Comparison of ENCODE assay signal across 3 cellular contexts in the genomic region with DNA sequence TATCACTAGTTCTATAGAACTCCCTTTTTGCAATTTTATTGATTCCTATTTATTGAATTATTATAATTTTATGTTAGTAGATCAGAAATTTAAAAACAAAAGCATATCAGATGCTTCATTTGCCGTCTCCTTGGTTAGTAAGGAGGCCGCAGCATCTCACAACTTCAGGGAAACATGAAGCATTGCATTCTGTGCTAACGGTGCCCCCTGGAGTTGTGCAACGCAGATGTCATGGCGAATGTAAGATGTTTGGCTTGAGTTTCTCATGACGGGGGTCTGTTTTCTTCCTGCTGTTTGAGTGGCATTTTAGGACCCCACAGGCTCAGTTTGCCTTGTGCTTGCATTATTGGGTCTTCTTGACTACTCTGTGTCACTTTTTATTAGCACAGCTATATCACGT.
A peak's percentile ranks its signal among the peaks of the same experiment; 100 is the strongest.
TF ChIP-seq lines count a peak whose summit lies in the region.

No MANE protein-coding gene starts in this region.

TF ChIP-seq in SK-N-SH, 30 proteins besides CTCF, POLR2A, EP300 and RAD21 (continued from another document):
- TF ChIP-seq, protein P1, sequence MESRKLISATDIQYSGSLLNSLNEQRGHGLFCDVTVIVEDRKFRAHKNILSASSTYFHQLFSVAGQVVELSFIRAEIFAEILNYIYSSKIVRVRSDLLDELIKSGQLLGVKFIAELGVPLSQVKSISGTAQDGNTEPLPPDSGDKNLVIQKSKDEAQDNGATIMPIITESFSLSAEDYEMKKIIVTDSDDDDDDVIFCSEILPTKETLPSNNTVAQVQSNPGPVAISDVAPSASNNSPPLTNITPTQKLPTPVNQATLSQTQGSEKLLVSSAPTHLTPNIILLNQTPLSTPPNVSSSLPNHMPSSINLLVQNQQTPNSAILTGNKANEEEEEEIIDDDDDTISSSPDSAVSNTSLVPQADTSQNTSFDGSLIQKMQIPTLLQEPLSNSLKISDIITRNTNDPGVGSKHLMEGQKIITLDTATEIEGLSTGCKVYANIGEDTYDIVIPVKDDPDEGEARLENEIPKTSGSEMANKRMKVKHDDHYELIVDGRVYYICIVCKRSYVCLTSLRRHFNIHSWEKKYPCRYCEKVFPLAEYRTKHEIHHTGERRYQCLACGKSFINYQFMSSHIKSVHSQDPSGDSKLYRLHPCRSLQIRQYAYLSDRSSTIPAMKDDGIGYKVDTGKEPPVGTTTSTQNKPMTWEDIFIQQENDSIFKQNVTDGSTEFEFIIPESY (IDR thresholded peaks at IDR 0.05; ENCODE audit: borderline replicate concordance, low read depth): no peak
- no peak for TF ChIP-seq RFX5 (IDR thresholded peaks at IDR 0.05; ENCODE audit: low read length)
- TF ChIP-seq SMC3 (IDR thresholded peaks at IDR 0.05; ENCODE audit: low read depth, low read length): 0 out of 2 replicates have a peak, but pooled peaks have one; percentile 13
- TF ChIP-seq, protein P2, sequence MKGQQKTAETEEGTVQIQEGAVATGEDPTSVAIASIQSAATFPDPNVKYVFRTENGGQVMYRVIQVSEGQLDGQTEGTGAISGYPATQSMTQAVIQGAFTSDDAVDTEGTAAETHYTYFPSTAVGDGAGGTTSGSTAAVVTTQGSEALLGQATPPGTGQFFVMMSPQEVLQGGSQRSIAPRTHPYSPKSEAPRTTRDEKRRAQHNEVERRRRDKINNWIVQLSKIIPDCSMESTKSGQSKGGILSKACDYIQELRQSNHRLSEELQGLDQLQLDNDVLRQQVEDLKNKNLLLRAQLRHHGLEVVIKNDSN (IDR thresholded peaks at IDR 0.05; ENCODE audit: borderline replicate concordance, low read depth): no peak
- no peak for TF ChIP-seq SIN3A (IDR thresholded peaks at IDR 0.05; ENCODE audit: borderline replicate concordance, low read depth, low read length)

TF ChIP-seq in SK-N-SH treated with all-trans-retinoic acid at 6 μM for 48 hours, 23 proteins besides CTCF, POLR2A, EP300 and RAD21:
- TF ChIP-seq GLIS3 (CRISPR knock-in tag; IDR thresholded peaks at IDR 0.05) (no peak), OSR1 (CRISPR knock-in tag; IDR thresholded peaks at IDR 0.05) (no peak), RARB (CRISPR knock-in tag; IDR thresholded peaks at IDR 0.05) (no peak), CSDC2 (CRISPR knock-in tag; IDR thresholded peaks at IDR 0.05) (no peak), TOX (CRISPR knock-in tag; IDR thresholded peaks at IDR 0.05; ENCODE audit: borderline replicate concordance) (no peak), ZNF70 (CRISPR knock-in tag; IDR thresholded peaks at IDR 0.05) (no peak), ZC3H10 (CRISPR knock-in tag; IDR thresholded peaks at IDR 0.05) (no peak), BACH2 (CRISPR knock-in tag; IDR thresholded peaks at IDR 0.05; ENCODE audit: borderline replicate concordance) (no peak), TCF4 (CRISPR knock-in tag; IDR thresholded peaks at IDR 0.05; ENCODE audit: borderline replicate concordance) (no peak), ZNF565 (CRISPR knock-in tag; conservative IDR thresholded peaks at IDR 0.05; ENCODE audit: low read depth) (no peak), ISL1 (CRISPR knock-in tag; IDR thresholded peaks at IDR 0.05) (no peak)
- TF ChIP-seq, protein P3, sequence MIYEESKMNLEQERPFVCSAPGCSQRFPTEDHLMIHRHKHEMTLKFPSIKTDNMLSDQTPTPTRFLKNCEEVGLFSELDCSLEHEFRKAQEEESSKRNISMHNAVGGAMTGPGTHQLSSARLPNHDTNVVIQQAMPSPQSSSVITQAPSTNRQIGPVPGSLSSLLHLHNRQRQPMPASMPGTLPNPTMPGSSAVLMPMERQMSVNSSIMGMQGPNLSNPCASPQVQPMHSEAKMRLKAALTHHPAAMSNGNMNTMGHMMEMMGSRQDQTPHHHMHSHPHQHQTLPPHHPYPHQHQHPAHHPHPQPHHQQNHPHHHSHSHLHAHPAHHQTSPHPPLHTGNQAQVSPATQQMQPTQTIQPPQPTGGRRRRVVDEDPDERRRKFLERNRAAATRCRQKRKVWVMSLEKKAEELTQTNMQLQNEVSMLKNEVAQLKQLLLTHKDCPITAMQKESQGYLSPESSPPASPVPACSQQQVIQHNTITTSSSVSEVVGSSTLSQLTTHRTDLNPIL (CRISPR knock-in tag; IDR thresholded peaks at IDR 0.05; ENCODE audit: low read depth): no peak
- TF ChIP-seq, protein P4, sequence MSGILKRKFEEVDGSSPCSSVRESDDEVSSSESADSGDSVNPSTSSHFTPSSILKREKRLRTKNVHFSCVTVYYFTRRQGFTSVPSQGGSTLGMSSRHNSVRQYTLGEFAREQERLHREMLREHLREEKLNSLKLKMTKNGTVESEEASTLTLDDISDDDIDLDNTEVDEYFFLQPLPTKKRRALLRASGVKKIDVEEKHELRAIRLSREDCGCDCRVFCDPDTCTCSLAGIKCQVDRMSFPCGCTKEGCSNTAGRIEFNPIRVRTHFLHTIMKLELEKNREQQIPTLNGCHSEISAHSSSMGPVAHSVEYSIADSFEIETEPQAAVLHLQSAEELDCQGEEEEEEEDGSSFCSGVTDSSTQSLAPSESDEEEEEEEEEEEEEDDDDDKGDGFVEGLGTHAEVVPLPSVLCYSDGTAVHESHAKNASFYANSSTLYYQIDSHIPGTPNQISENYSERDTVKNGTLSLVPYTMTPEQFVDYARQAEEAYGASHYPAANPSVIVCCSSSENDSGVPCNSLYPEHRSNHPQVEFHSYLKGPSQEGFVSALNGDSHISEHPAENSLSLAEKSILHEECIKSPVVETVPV (CRISPR knock-in tag; IDR thresholded peaks at IDR 0.05): no peak

TF ChIP-seq in K562, 482 proteins besides CTCF, POLR2A, EP300 and RAD21 (continued from another document):
- no peak for TF ChIP-seq ZBTB12 (CRISPR knock-in tag; IDR thresholded peaks at IDR 0.05)
- TF ChIP-seq SMARCA4 (IDR thresholded peaks at IDR 0.05): no peak
- TF ChIP-seq SRSF1 (IDR thresholded peaks at IDR 0.05; ENCODE audit: low read depth, low read length): no peak
- no peak for TF ChIP-seq RBM25 (IDR thresholded peaks at IDR 0.05; ENCODE audit: low read depth, low read length, severe bottlenecking)
- TF ChIP-seq ZBTB17 (CRISPR knock-in tag; IDR thresholded peaks at IDR 0.05): no peak
- TF ChIP-seq SMARCE1 (IDR thresholded peaks at IDR 0.05): no peak
- no peak for TF ChIP-seq SIRT6 (IDR thresholded peaks at IDR 0.05; ENCODE audit: low read depth, low read length)
- TF ChIP-seq PRPF4 (IDR thresholded peaks at IDR 0.05; ENCODE audit: insufficient read depth, low read depth, low read length, poor library complexity, severe bottlenecking): no peak
- TF ChIP-seq GTF3C2 (IDR thresholded peaks at IDR 0.05; ENCODE audit: borderline replicate concordance, extremely low read depth, insufficient read length): no peak
- no peak for TF ChIP-seq RBM34 (IDR thresholded peaks at IDR 0.05; ENCODE audit: borderline replicate concordance, insufficient read depth, low read length)
- no peak for TF ChIP-seq PRDM10 (IDR thresholded peaks at IDR 0.05; ENCODE audit: partially characterized antibody)
